ENCODE assay signal across 15 cellular contexts in the genomic region with DNA sequence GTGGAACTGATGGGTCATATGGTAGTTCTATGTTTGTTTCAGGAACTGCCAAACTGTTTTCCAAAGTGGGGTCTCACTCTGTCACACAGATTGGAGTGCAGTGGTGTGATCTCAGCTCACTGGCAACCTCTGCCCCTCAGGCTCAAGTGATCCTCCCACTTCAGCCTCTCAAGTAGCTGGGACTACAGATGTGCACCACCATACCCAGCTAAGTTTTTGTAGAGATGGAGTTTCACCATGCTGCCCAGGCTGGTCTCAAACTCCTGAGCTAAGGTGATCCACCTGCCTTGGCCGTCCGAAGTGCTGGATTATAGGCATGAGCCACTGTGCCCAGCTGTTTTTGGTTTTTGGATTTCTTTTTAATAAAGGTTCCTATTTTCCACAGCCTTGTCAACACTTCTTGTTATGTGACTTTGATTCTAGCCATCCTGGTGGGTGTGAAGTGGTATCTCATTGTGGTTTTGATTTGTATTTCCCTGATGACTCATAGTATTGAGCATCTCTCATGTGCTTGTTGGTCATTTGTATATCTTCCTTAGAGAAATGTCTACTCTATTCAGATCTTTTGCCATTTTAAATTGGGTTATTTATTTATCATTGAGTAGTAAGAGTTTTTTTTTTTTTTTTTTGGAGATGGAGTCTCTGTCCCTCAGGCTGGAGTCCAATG. TPM values are rescaled to one million over a fixed set of nuclear protein-coding genes. Genes with fewer than 3 reads are reported as not detected.
DNase-seq lines count a peak whose midpoint lies in the region; ATAC-seq and TF ChIP-seq lines count a peak whose summit lies in the region.
"Had no signal": no experiment of that assay in that cellular context is flagged by ENCODE, and none has a peak within 500 bp of the region (broad histone marks: within the 10 kb centered on the region; RNA-seq: fewer than 3 reads in every experiment).

No MANE protein-coding gene starts in this region.

- H3K4me3 ChIP-seq in fibroblast of pulmonary artery (replicated peaks; ENCODE audit: low read depth, low read length) (no peak overlapping the region), upper lobe of right lung (no peak overlapping the region), esophagus squamous epithelium (no peak overlapping the region), dorsolateral prefrontal cortex (no peak overlapping the region)
- H3K4me3 ChIP-seq: coronary artery, hepatocyte, suprapubic skin had no signal

- peak; percentile 72 for ATAC-seq in activated CD8-positive, alpha-beta T cell treated with anti-CD3 and anti-CD28 coated beads, Interleukin-2, amount 10 ng/mL, durations not matched to agents 7 days and 5 days
- ATAC-seq in upper lobe of right lung, result peak; percentile 73
- no peak for ATAC-seq in HG02571 (IDR thresholded peaks at IDR 0.05; ENCODE audit: unreplicated experiment)

- H3K36me3 Mint-ChIP-seq in activated CD8-positive, alpha-beta T cell treated with anti-CD3 and anti-CD28 coated beads, Interleukin-2, amount 10 ng/mL, durations not matched to agents 7 days and 5 days (ENCODE audit: low read depth), result peaks cover 57% of the 10 kb centered on the region

- H3K36me3 ChIP-seq in upper lobe of right lung (peaks cover 95% of the 10 kb centered on the region), esophagus squamous epithelium (peaks cover 0 to 96% (median 22%) of the 10 kb centered on the region in 3 donors)

- H3K4me1 ChIP-seq in upper lobe of right lung (no peaks in the 10 kb centered on the region), esophagus squamous epithelium (peaks cover 0 to 5% (median 0%) of the 10 kb centered on the region in 3 donors)

- CTCF ChIA-PET in activated CD8-positive, alpha-beta T cell treated with anti-CD3 and anti-CD28 coated beads, Interleukin-2, amount 10 ng/mL, durations not matched to agents 7 days and 5 days (lab: Charles Lee), result interaction anchor here (0.7 to 1.3 kb wide), 2 partner anchors 47 to 295 kb away, joined by 5 to 7 read pairs; no protein-coding TSS in a partner anchor

- H3K27ac Mint-ChIP-seq in activated CD8-positive, alpha-beta T cell treated with anti-CD3 and anti-CD28 coated beads, Interleukin-2, amount 10 ng/mL, durations not matched to agents 7 days and 5 days, result no peak overlapping the region
- H3K27ac Mint-ChIP-seq: mesothelial cell of epicardium had no signal

- 95 to 100% methylated on average over 2 of the region's 2 CpGs for WGBS in esophagus squamous epithelium, 2 donors

- intact Hi-C loops in upper lobe of right lung (cut with DNase I), result no loop called here
- intact Hi-C loops in esophagus squamous epithelium (cut with DNase I), result no loop called here
- intact Hi-C loops in dorsolateral prefrontal cortex (cut with DNase I), result no loop called here

- no peak overlapping the region for H3K4me3 Mint-ChIP-seq in activated CD8-positive, alpha-beta T cell treated with anti-CD3 and anti-CD28 coated beads, Interleukin-2, amount 10 ng/mL, durations not matched to agents 7 days and 5 days
- H3K4me3 Mint-ChIP-seq: mesothelial cell of epicardium had no signal

- H3K27me3 ChIP-seq in upper lobe of right lung, result no peaks in the 10 kb centered on the region
- no peaks in the 10 kb centered on the region for H3K27me3 ChIP-seq in esophagus squamous epithelium
- H3K27me3 ChIP-seq in dorsolateral prefrontal cortex, result no peaks in the 10 kb centered on the region
- H3K27me3 ChIP-seq: hepatocyte, suprapubic skin had no signal

- POLR2A ChIA-PET in activated CD8-positive, alpha-beta T cell treated with anti-CD3 and anti-CD28 coated beads, Interleukin-2, amount 10 ng/mL, durations not matched to agents 7 days and 5 days (lab: Charles Lee), result interaction anchor here (0.7 kb wide), 1 partner anchor 94 kb away, joined by 3 read pairs; no protein-coding TSS in a partner anchor

- peak; percentile 31 for DNase-seq in activated gamma-delta T cell treated with Interleukin-2 at 50 U/mL for 16 hours
- no peak for DNase-seq in activated gamma-delta T cell (lab: John Stamatoyannopoulos, UW)
- DNase-seq in activated CD8-positive, alpha-beta T cell treated with anti-CD3 and anti-CD28 coated beads, Interleukin-2, amount 10 ng/mL, durations not matched to agents 7 days and 5 days, result no peak
- peak; percentile 39 for DNase-seq in fibroblast of pulmonary artery (ENCODE audit: low read depth)
- no peak for DNase-seq in upper lobe of right lung
- no peak for DNase-seq in esophagus squamous epithelium (lab: John Stamatoyannopoulos, UW)
- no peak for DNase-seq in dorsolateral prefrontal cortex
- DNase-seq: AML-193; NCI-H2029; stimulated activated CD4-positive, alpha-beta T cell treated with anti-CD3 and anti-CD28 coated beads, Interleukin-4, amount 100 ng/mL, for 4 hours had no signal

- H3K27ac ChIP-seq in upper lobe of right lung, result no peak overlapping the region
- H3K27ac ChIP-seq in esophagus squamous epithelium, result no peak overlapping the region
- H3K27ac ChIP-seq in dorsolateral prefrontal cortex, result peak overlapping the region in 5 of 59 donors; percentile 3 to 92 (median 24)
- H3K27ac ChIP-seq: coronary artery, hepatocyte, suprapubic skin had no signal

- no peaks in the 10 kb centered on the region for H3K27me3 Mint-ChIP-seq in activated CD8-positive, alpha-beta T cell treated with anti-CD3 and anti-CD28 coated beads, Interleukin-2, amount 10 ng/mL, durations not matched to agents 7 days and 5 days (ENCODE audit: low read depth)

- H3K9me3 ChIP-seq in upper lobe of right lung (no peaks in the 10 kb centered on the region), esophagus squamous epithelium (no peaks in the 10 kb centered on the region)
- H3K9me3 ChIP-seq: suprapubic skin had no signal

- TF ChIP-seq CTCF in fibroblast of pulmonary artery (IDR thresholded peaks at IDR 0.05; ENCODE audit: low read length, missing control alignments) (no peak), upper lobe of right lung (IDR thresholded peaks at IDR 0.05) (no peak), esophagus squamous epithelium (IDR thresholded peaks at IDR 0.05) (no peak), dorsolateral prefrontal cortex (IDR thresholded peaks at IDR 0.05 in 54 of 56, conservative IDR thresholded peaks at IDR 0.05 in 2 of 56; ENCODE audit: low read depth in 1 of 56, partially characterized antibody in 56 of 56) (no peak)

- no peaks in the 10 kb centered on the region for H3K9me3 Mint-ChIP-seq in activated CD8-positive, alpha-beta T cell treated with anti-CD3 and anti-CD28 coated beads, Interleukin-2, amount 10 ng/mL, durations not matched to agents 7 days and 5 days (ENCODE audit: insufficient read depth)
- H3K9me3 Mint-ChIP-seq: mesothelial cell of epicardium had no signal

- H3K4me1 Mint-ChIP-seq in activated CD8-positive, alpha-beta T cell treated with anti-CD3 and anti-CD28 coated beads, Interleukin-2, amount 10 ng/mL, durations not matched to agents 7 days and 5 days (ENCODE audit: low read depth), result peaks cover 6% of the 10 kb centered on the region

- TF ChIP-seq POLR2A in esophagus squamous epithelium (IDR thresholded peaks at IDR 0.05), result no peak

RNA-seq across cellular contexts. Expression of gene NPC1, which starts 22.8 kb away (rescaled TPM):
- total RNA-seq in activated CD8-positive, alpha-beta T cell treated with anti-CD3 and anti-CD28 coated beads, Interleukin-2, amount 10 ng/mL, durations not matched to agents 7 days and 5 days, result 10 to 100 TPM; 34.6 to 35.0 TPM
- total RNA-seq in upper lobe of right lung (143 TPM), esophagus squamous epithelium (10 to 100 TPM; 16.9 to 73.7 (median 43.6) TPM), dorsolateral prefrontal cortex (100 to 1,000 TPM in 58 of 120 experiments, 10 to 100 TPM in 62; 45.2 to 321 (median 99.6) TPM)

Comparison
In these comparisons a context has a peak if more than half of its experiments do, and no peak if none do; other contexts are left out.
1. DNase-seq: peak in activated gamma-delta T cell treated with Interleukin-2 at 50 U/mL for 16 hours (single experiment) and fibroblast of pulmonary artery (single experiment); none in activated gamma-delta T cell (single experiment), activated CD8-positive, alpha-beta T cell treated with anti-CD3 and anti-CD28 coated beads, Interleukin-2, amount 10 ng/mL, durations not matched to agents 7 days and 5 days (single experiment), upper lobe of right lung (single experiment), esophagus squamous epithelium (single experiment) and dorsolateral prefrontal cortex (0 of 10).